In genomic region chr12:101875112-101875961, GRCh38 we compare ENCODE assay signal across 9 cellular contexts. TPM values are rescaled to one million over a fixed set of nuclear protein-coding genes. Genes with fewer than 3 reads are reported as not detected.
DNase-seq lines count a peak whose midpoint lies in the region; ATAC-seq and TF ChIP-seq lines count a peak whose summit lies in the region.
"Had no signal": no experiment of that assay in that cellular context is flagged by ENCODE, and none has a peak within 500 bp of the region (broad histone marks: within the 10 kb centered on the region; RNA-seq: fewer than 3 reads in every experiment).

No MANE protein-coding gene starts in this region.

- H3K36me3 Mint-ChIP-seq in endothelial cell (ENCODE audit: low read depth, unreplicated experiment) (no peaks in the 10 kb centered on the region), glutamatergic neuron (ENCODE audit: unreplicated experiment) (no peaks in the 10 kb centered on the region)

- peaks cover 25% of the 10 kb centered on the region for H3K4me1 Mint-ChIP-seq in endothelial cell (ENCODE audit: unreplicated experiment)
- H3K4me1 Mint-ChIP-seq in glutamatergic neuron (ENCODE audit: low read depth, unreplicated experiment) = no peaks in the 10 kb centered on the region

- peak overlapping the region; percentile 37 for H3K4me3 Mint-ChIP-seq in endothelial cell (ENCODE audit: unreplicated experiment)
- no peak overlapping the region for H3K4me3 Mint-ChIP-seq in glutamatergic neuron (ENCODE audit: unreplicated experiment)

- H3K4me2 ChIP-seq in MM.1S (ENCODE audit: low read depth, low read length) = no peak overlapping the region

- H3K27ac Mint-ChIP-seq in endothelial cell (ENCODE audit: unreplicated experiment) (peak overlapping the region; percentile 99), glutamatergic neuron (ENCODE audit: unreplicated experiment) (no peak overlapping the region)

- peaks cover 10% of the 10 kb centered on the region for H3K27me3 Mint-ChIP-seq in endothelial cell (ENCODE audit: unreplicated experiment)
- H3K27me3 Mint-ChIP-seq in glutamatergic neuron (ENCODE audit: unreplicated experiment) = no peaks in the 10 kb centered on the region

- TF ChIP-seq CTCF in endothelial cell (IDR thresholded peaks at IDR 0.05; ENCODE audit: unreplicated experiment) = no peak
- TF ChIP-seq CTCF in neutrophil (IDR thresholded peaks at IDR 0.05) = no peak
- TF ChIP-seq CTCF in glutamatergic neuron (IDR thresholded peaks at IDR 0.05; ENCODE audit: partially characterized antibody, unreplicated experiment) = no peak
- TF ChIP-seq CTCF in MM.1S (IDR thresholded peaks at IDR 0.05; ENCODE audit: low read length) = no peak

- H3K27me3 ChIP-seq in neutrophil (no peaks in the 10 kb centered on the region), MM.1S (replicated peaks; ENCODE audit: insufficient read depth, low read length) (no peaks in the 10 kb centered on the region)

- H3K9ac ChIP-seq in MM.1S (ENCODE audit: low read length) = no peak overlapping the region

- H3K79me2 ChIP-seq in MM.1S (ENCODE audit: low read length) = no peaks in the 10 kb centered on the region

- H2AFZ ChIP-seq in MM.1S (ENCODE audit: low read length) = no peak overlapping the region

- in situ Hi-C loops in ACHN (cut with HindIII; ENCODE audit: low pct_ligation_motif_present, low pct_unique_long_range_greater_than_20kb, low sequenced_read_pairs) = no loop called here

- DNase-seq in ACHN = peak; percentile 13
- peak; percentile 26 for DNase-seq in LHCN-M2 (ENCODE audit: low read depth)
- DNase-seq in endothelial cell (ENCODE audit: low spot score) = no peak
- no peak for DNase-seq in glutamatergic neuron
- DNase-seq in NCI-H446 (lab: John Stamatoyannopoulos, UW) = no peak
- DNase-seq in MM.1S = no peak
- DNase-seq: NCI-H2029 had no signal

- H4K20me1 ChIP-seq in MM.1S (ENCODE audit: insufficient read depth, low read length) = no peaks in the 10 kb centered on the region

- H3K9me3 ChIP-seq in neutrophil = no peaks in the 10 kb centered on the region
- H3K9me3 ChIP-seq in MM.1S (replicated peaks; ENCODE audit: insufficient read depth, low read length) = no peaks in the 10 kb centered on the region

- no peak for ATAC-seq in HG02759 (IDR thresholded peaks at IDR 0.05; ENCODE audit: unreplicated experiment)

- H3F3A ChIP-seq in MM.1S (ENCODE audit: insufficient read depth, low read length) = peaks cover 10% of the 10 kb centered on the region

- peak overlapping the region; percentile 57 for H3K27ac ChIP-seq in neutrophil
- H3K27ac ChIP-seq in MM.1S (ENCODE audit: low read length) = no peak overlapping the region

- no peaks in the 10 kb centered on the region for H3K36me3 ChIP-seq in neutrophil
- no peaks in the 10 kb centered on the region for H3K36me3 ChIP-seq in MM.1S (replicated peaks; ENCODE audit: insufficient read depth, low read length)

- H3K9me2 ChIP-seq in MM.1S (replicated peaks; ENCODE audit: insufficient read depth, low read length) = no peaks in the 10 kb centered on the region

- H3K4me3 ChIP-seq in neutrophil (ENCODE audit: low read depth in 1 of 2, low read length in 1 of 2) (no peak overlapping the region), MM.1S (ENCODE audit: low read length) (no peak overlapping the region)

- H3K9me3 Mint-ChIP-seq in endothelial cell (ENCODE audit: unreplicated experiment) (no peaks in the 10 kb centered on the region), glutamatergic neuron (ENCODE audit: unreplicated experiment) (no peaks in the 10 kb centered on the region)

- H3K4me1 ChIP-seq in neutrophil (ENCODE audit: control insufficient read depth in 1 of 2, insufficient read depth in 1 of 2, low read depth in 1 of 2, low read length in 1 of 2) = peaks cover 33 to 45% of the 10 kb centered on the region in 2 experiments
- peaks cover 7% of the 10 kb centered on the region for H3K4me1 ChIP-seq in MM.1S (ENCODE audit: low read length)

RNA-seq across cellular contexts. Expression of gene DRAM1, which starts 2.0 kb away (rescaled TPM):
- 7.7 and 10.4 TPM in 2 replicates for total RNA-seq in LHCN-M2 (2014; rRNA removed)
- polyA plus RNA-seq in LHCN-M2 (2012) = 12.8 TPM
- 26.9 TPM for total RNA-seq in endothelial cell (ENCODE audit: unreplicated experiment)
- total RNA-seq in glutamatergic neuron (ENCODE audit: unreplicated experiment) = 0.83 TPM

RNA-seq across cellular contexts. Expression of gene GNPTAB, which starts 44.6 kb away (rescaled TPM):
- total RNA-seq in LHCN-M2 (2014; rRNA removed) (16.5 and 18.0 TPM in 2 replicates), endothelial cell (ENCODE audit: unreplicated experiment) (47.6 TPM), glutamatergic neuron (ENCODE audit: unreplicated experiment) (20.6 TPM)
- polyA plus RNA-seq in LHCN-M2 (2012) = 7.3 TPM

Comparison
In these comparisons a context has a peak if more than half of its experiments do, and no peak if none do; other contexts are left out.
1. DNase-seq: peak in ACHN (single experiment) and LHCN-M2 (single experiment); none in endothelial cell (single experiment), glutamatergic neuron (single experiment), NCI-H446 (0 of 2) and MM.1S (single experiment).